1 cellular context compared by ENCODE assay signal in the genomic region with DNA sequence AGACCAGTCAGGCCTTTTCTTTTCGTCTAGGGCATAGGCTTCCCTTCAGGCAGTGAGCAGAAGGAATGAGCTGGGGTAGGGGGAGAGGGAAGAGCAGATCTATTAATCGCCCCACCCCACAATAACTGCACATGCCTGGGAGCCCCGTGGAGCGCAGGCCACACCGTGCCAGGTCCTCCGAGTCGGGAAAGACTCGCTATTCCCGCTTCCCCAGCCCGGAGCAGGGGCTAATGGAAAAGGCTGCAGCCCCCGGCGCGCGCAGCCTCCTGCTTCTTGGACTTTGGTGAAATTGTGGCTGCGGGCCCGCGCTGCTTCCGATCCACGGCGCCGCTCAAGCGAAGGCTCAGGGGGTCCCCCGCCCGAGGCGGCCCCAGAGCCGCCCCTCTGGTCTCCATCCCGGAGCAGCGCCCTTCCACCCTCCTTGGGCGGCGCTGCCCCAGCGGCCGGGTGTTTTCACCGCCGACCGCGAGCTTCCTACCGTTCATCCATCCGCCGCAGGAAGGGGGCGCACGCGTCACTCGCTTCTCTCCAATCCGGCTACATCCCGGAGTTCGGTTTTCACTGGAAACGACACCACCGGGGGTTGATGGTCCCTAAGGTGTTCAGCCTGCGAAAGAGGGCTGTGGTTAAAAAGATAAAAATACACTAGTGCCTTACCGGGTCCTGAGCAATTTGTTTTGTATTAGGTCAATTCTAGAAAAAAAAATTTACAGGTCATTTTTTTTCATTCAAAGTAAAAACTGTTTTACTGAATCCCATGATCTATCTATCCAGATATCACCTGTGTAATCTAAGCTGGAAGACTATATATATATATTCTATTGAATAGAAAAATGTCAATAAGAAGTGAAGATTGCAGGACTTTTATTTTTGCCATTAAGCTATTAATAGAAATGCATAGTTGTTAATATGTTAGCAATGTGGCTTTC.
A peak's percentile ranks its signal among the peaks of the same experiment; 100 is the strongest.
TF ChIP-seq lines count a peak whose summit lies in the region.

No MANE protein-coding gene starts in this region.

TF ChIP-seq in IMR-90, 13 proteins besides CTCF, POLR2A, EP300 and RAD21:
- TF ChIP-seq SMC3 (IDR thresholded peaks at IDR 0.05; ENCODE audit: low read depth, low read length) (peak; percentile 88), USF2 (IDR thresholded peaks at IDR 0.05; ENCODE audit: low read depth, low read length) (no peak)
